12 cellular contexts compared by ENCODE assay signal in the genomic region with DNA sequence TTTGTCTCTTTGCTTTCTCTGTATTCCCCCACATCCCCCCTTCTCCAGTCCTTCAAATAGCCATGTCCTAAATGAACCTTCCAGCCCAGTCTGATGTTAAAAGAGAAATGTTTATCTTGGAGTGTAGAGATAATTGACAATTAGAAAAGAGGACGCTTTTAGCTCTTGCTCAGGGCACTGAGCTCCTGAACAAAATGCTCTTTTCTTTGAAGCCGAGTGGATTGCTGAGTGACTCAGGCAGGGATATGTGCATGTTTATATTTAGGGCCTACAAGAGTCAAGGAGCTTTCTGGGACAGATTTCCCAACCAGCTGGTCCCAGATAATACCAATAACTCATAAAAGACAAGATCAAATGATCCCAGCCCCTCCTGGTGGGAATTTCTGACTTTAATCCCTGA.
A peak's percentile ranks its signal among the peaks of the same experiment; 100 is the strongest.
DNase-seq lines count a peak whose midpoint lies in the region; FAIRE-seq and TF ChIP-seq lines count a peak whose summit lies in the region.
"Had no signal": no experiment of that assay in that cellular context is flagged by ENCODE, and none has a peak within 500 bp of the region (broad histone marks: within the 10 kb centered on the region; RNA-seq: fewer than 3 reads in every experiment).

No MANE protein-coding gene starts in this region.

- H3K4me1 ChIP-seq in keratinocyte (ENCODE audit: control insufficient read depth, extremely low read depth, insufficient read depth, low read length) (peaks cover 18% of the 10 kb centered on the region), transverse colon (peaks cover 0 to 28% (median 4%) of the 10 kb centered on the region in 4 donors)
- no peaks in the 10 kb centered on the region for H3K4me1 ChIP-seq in effector memory CD4-positive, alpha-beta T cell (ENCODE audit: control insufficient read depth, insufficient read depth, low read length, poor library complexity, severe bottlenecking)
- H3K4me1 ChIP-seq: neural progenitor cell had no signal

- H2AFZ ChIP-seq in keratinocyte (ENCODE audit: control insufficient read depth, low read length) = no peak overlapping the region
- H2AFZ ChIP-seq: neural progenitor cell had no signal

- TF ChIP-seq CTCF in coronary artery (IDR thresholded peaks at IDR 0.05) (no peak), keratinocyte (optimal IDR thresholded peaks at IDR 0.05 in 1 of 3, IDR thresholded peaks at IDR 0.05 in 1 of 3, conservative IDR thresholded peaks at IDR 0.05 in 1 of 3; ENCODE audit: extremely low read depth in 1 of 3, insufficient read depth in 2 of 3, low read length in 3 of 3) (no peak), transverse colon (IDR thresholded peaks at IDR 0.05) (no peak)

- no peak for TF ChIP-seq EP300 in transverse colon (IDR thresholded peaks at IDR 0.05; ENCODE audit: low read depth)

- H3K79me2 ChIP-seq in keratinocyte (ENCODE audit: control insufficient read depth, insufficient read depth, low read length) = no peaks in the 10 kb centered on the region

- H3K36me3 ChIP-seq in keratinocyte (ENCODE audit: control insufficient read depth in 2 of 2, extremely low read depth in 1 of 2, insufficient read depth in 2 of 2, low read length in 2 of 2) = no peaks in the 10 kb centered on the region
- H3K36me3 ChIP-seq in transverse colon = no peaks in the 10 kb centered on the region
- H3K36me3 ChIP-seq in effector memory CD4-positive, alpha-beta T cell (ENCODE audit: control insufficient read depth, insufficient read depth, low read length) = no peaks in the 10 kb centered on the region
- H3K36me3 ChIP-seq: neural progenitor cell had no signal

- 62 to 64% methylated on average over 2 of the region's 2 CpGs for WGBS in transverse colon (ENCODE audit: low coverage in 1 of 2), 2 donors

- H3K4me3 ChIP-seq in coronary artery = no peak overlapping the region
- H3K4me3 ChIP-seq in keratinocyte (ENCODE audit: control insufficient read depth in 2 of 3, extremely low read depth in 1 of 3, insufficient read depth in 2 of 3, low read depth in 1 of 3, low read length in 3 of 3) = no peak overlapping the region
- no peak overlapping the region for H3K4me3 ChIP-seq in transverse colon
- no peak overlapping the region for H3K4me3 ChIP-seq in effector memory CD4-positive, alpha-beta T cell (ENCODE audit: insufficient read depth, low read depth, low read length, poor library complexity, severe bottlenecking)
- H3K4me3 ChIP-seq: neural progenitor cell had no signal

- DNase-seq in NCI-H446 treated with DMSO at 0.1 percent for 48 hours (lab: John Stamatoyannopoulos, UW) (peak; percentile 30), coronary artery (ENCODE audit: low spot score) (no peak), keratinocyte (ENCODE audit: low read depth, low spot score) (no peak), transverse colon (no peak), T1000 (lab: John Stamatoyannopoulos, UW) (no peak), amygdala (lab: John Stamatoyannopoulos, UW) (no peak)
- no peak for DNase-seq in effector memory CD4-positive, alpha-beta T cell
- DNase-seq: kidney glomerular epithelial cell had no signal

- dilution Hi-C loops in keratinocyte (cut with MboI; ENCODE audit: extremely low pct_ligation_motif_present, low sequenced_read_pairs) = no loop called here

- H3K4me2 ChIP-seq in keratinocyte (ENCODE audit: control insufficient read depth, extremely low read depth, insufficient read depth, low read depth, low read length) = no peak overlapping the region
- H3K4me2 ChIP-seq: KMS-11, neural progenitor cell had no signal

- H3K27me3 ChIP-seq in keratinocyte (ENCODE audit: control insufficient read depth, extremely low read depth, insufficient read depth, low read length) (no peaks in the 10 kb centered on the region), transverse colon (no peaks in the 10 kb centered on the region)
- no peaks in the 10 kb centered on the region for H3K27me3 ChIP-seq in effector memory CD4-positive, alpha-beta T cell (replicated peaks; ENCODE audit: control insufficient read depth, insufficient read depth, low read length, poor library complexity, severe bottlenecking)
- H3K27me3 ChIP-seq: neural progenitor cell had no signal

- H3K9me1 ChIP-seq in keratinocyte (ENCODE audit: control insufficient read depth, extremely low read depth, insufficient read depth, low read length) = no peaks in the 10 kb centered on the region

- H3K9me3 ChIP-seq in keratinocyte (ENCODE audit: control insufficient read depth, low read depth, low read length) (no peaks in the 10 kb centered on the region), transverse colon (no peaks in the 10 kb centered on the region)
- H3K9me3 ChIP-seq in effector memory CD4-positive, alpha-beta T cell (ENCODE audit: control insufficient read depth, low read length) = no peaks in the 10 kb centered on the region

- TF ChIP-seq POLR2A in transverse colon (IDR thresholded peaks at IDR 0.05) = no peak

- H3K27ac ChIP-seq in coronary artery = peak overlapping the region; percentile 55 to 62
- H3K27ac ChIP-seq in keratinocyte (ENCODE audit: control insufficient read depth, insufficient read depth, low read length) = no peak overlapping the region
- H3K27ac ChIP-seq in transverse colon = peak overlapping the region; percentile 7 to 57 (median 40)
- no peak overlapping the region for H3K27ac ChIP-seq in effector memory CD4-positive, alpha-beta T cell (ENCODE audit: insufficient read depth, low read length, poor library complexity, severe bottlenecking)
- H3K27ac ChIP-seq: KMS-11, neural progenitor cell had no signal

- no peak overlapping the region for H3K9ac ChIP-seq in keratinocyte (ENCODE audit: control insufficient read depth, extremely low read depth, insufficient read depth, low read length)
- H3K9ac ChIP-seq: KMS-11, neural progenitor cell had no signal

- intact Hi-C loops in transverse colon (cut with DNase I; ENCODE audit: low total_unique reads) = no loop called here

- FAIRE-seq in keratinocyte (lab: Jason Lieb, UNC) = peak; percentile 41
- FAIRE-seq: D721Med, GM12892 had no signal

- in situ Hi-C loops in transverse colon (cut with MboI; ENCODE audit: low pct_ligation_motif_present in 1 of 4, low pct_unique_long_range_greater_than_20kb in 1 of 4, low sequenced_read_pairs in 3 of 4) = no loop called here

- H4K20me1 ChIP-seq in keratinocyte (ENCODE audit: control insufficient read depth, extremely low read depth, insufficient read depth, low read length) = no peaks in the 10 kb centered on the region

Comparison
In these comparisons a context has a peak if more than half of its experiments do, and no peak if none do; other contexts are left out.
1. H3K27ac ChIP-seq: peak in coronary artery (2 of 2) and transverse colon (4 of 4); none in keratinocyte (single experiment) and effector memory CD4-positive, alpha-beta T cell (single experiment).